In genomic region chr13:54980651-54981050, GRCh38 we compare ENCODE assay signal across 32 cellular contexts.
DNase-seq lines count a peak whose midpoint lies in the region; ATAC-seq, FAIRE-seq and TF ChIP-seq lines count a peak whose summit lies in the region.
"Had no signal": no experiment of that assay in that cellular context is flagged by ENCODE, and none has a peak within 500 bp of the region (broad histone marks: within the 10 kb centered on the region; RNA-seq: fewer than 3 reads in every experiment).

No MANE protein-coding gene starts in this region.

- H3K4me1 ChIP-seq in SJCRH30, result peaks cover 11% of the 10 kb centered on the region
- H3K4me1 ChIP-seq: colonic mucosa had no signal

- H3K9me3 ChIP-seq in SJCRH30 (replicated peaks), result no peaks in the 10 kb centered on the region
- H3K9me3 ChIP-seq: colonic mucosa, ovary had no signal

- TF ChIP-seq POLR2A in NB4 (IDR thresholded peaks at IDR 0.05; ENCODE audit: extremely low read depth, insufficient read length), result no peak
- no peak for TF ChIP-seq POLR2A in GM12891 (IDR thresholded peaks at IDR 0.05; ENCODE audit: low read depth, low read length)

- no peaks in the 10 kb centered on the region for H3K36me3 Mint-ChIP-seq in HFFc6 (ENCODE audit: low read depth)
- H3K36me3 Mint-ChIP-seq: activated naive CD4-positive, alpha-beta T cell treated with anti-CD3 and anti-CD28 coated beads, Interleukin-2, amount 50 U/mL, for 72 hours; memory B cell had no signal

- FAIRE-seq in GM12891 (lab: Jason Lieb, UNC), result no peak
- FAIRE-seq: A204.1, D721Med, GM18507, GM19239 had no signal

- no peaks in the 10 kb centered on the region; the same call in 1 of the 2 replicates for H3K27me3 Mint-ChIP-seq in HFFc6 (ENCODE audit: insufficient read depth)
- H3K27me3 Mint-ChIP-seq: activated CD4-positive, alpha-beta T cell treated with anti-CD3 and anti-CD28 coated beads, Interleukin-2, amount 10 ng/mL, durations not matched to agents 7 days and 5 days; CD4-positive, alpha-beta T cell; memory B cell had no signal

- peaks cover 34% of the 10 kb centered on the region for H3K9me3 Mint-ChIP-seq in HFFc6

- DNase-seq in SKM-1 treated with dmso at 0.1 percent for 144 hours (lab: John Stamatoyannopoulos, UW; ENCODE audit: unreplicated experiment) (peak; percentile 16), SKM-1 (lab: John Stamatoyannopoulos, UW; ENCODE audit: unreplicated experiment) (no peak), NB4 (ENCODE audit: low read depth) (peak; percentile 11), SJCRH30 (peak; percentile 4 to 61), HFFc6 (no peak), GM12891 (ENCODE audit: insufficient read length, low spot score) (no peak)
- no peak for DNase-seq in activated CD4-positive, alpha-beta T cell treated with anti-CD3 and anti-CD28 coated beads, Interleukin-2, amount 50 U/mL, for 48 hours
- DNase-seq: activated CD4-positive, alpha-beta T cell treated with anti-CD3 and anti-CD28 coated beads, Interleukin-2, amount 10 ng/mL, durations not matched to agents 7 days and 5 days; activated effector memory CD4-positive, alpha-beta T cell treated with Interleukin-2 at 50 U/mL for 16 hours; activated T-cell treated with anti-CD3 and anti-CD28 coated beads, Interleukin-2, amount 50 U/mL, for 1 hour; CD4-positive, alpha-beta T cell; colonic mucosa; effector CD4-positive, alpha-beta T cell; H7; NCI-H1048; NCI-H1694; NCI-H446; NCI-H82; ovary; PC-3; retina; Right ventricle myocardium superior; stimulated activated naive CD4-positive, alpha-beta T cell; T1000; WERI-Rb-1 had no signal

- H3K4me3 Mint-ChIP-seq in HFFc6, result no peak overlapping the region
- H3K4me3 Mint-ChIP-seq: activated CD4-positive, alpha-beta T cell treated with anti-CD3 and anti-CD28 coated beads, Interleukin-2, amount 10 ng/mL, durations not matched to agents 7 days and 5 days; CD4-positive, alpha-beta T cell; memory B cell had no signal

- H3K27ac Mint-ChIP-seq in HFFc6, result no peak overlapping the region
- H3K27ac Mint-ChIP-seq: activated CD4-positive, alpha-beta T cell treated with anti-CD3 and anti-CD28 coated beads, Interleukin-2, amount 10 ng/mL, durations not matched to agents 7 days and 5 days; CD4-positive, alpha-beta T cell; memory B cell had no signal

- H3K27ac ChIP-seq in SJCRH30, result no peak overlapping the region
- H3K27ac ChIP-seq: colonic mucosa, ovary, WERI-Rb-1 had no signal

- TF ChIP-seq CTCF in NB4 (IDR thresholded peaks at IDR 0.05; ENCODE audit: low read depth, low read length) (no peak), HFFc6 (IDR thresholded peaks at IDR 0.05) (no peak)

- H3K4me3 ChIP-seq in NB4 (ENCODE audit: low read depth, low read length) (no peak overlapping the region), SJCRH30 (no peak overlapping the region)
- H3K4me3 ChIP-seq: colonic mucosa, ovary had no signal

- H3K27me3 ChIP-seq in SJCRH30, result no peaks in the 10 kb centered on the region
- H3K27me3 ChIP-seq: colonic mucosa, ovary had no signal

- no peaks in the 10 kb centered on the region for H3K4me1 Mint-ChIP-seq in HFFc6 (ENCODE audit: low read depth)
- H3K4me1 Mint-ChIP-seq: memory B cell had no signal

- no peak for ATAC-seq in GM21367 (IDR thresholded peaks at IDR 0.05; ENCODE audit: unreplicated experiment)
- ATAC-seq: activated naive CD4-positive, alpha-beta T cell treated with anti-CD3 and anti-CD28 coated beads, Interleukin-2, amount 50 U/mL, for 72 hours; PC-3 had no signal

- H3K36me3 ChIP-seq in SJCRH30, result peaks cover 4% of the 10 kb centered on the region
- H3K36me3 ChIP-seq: colonic mucosa, ovary, WERI-Rb-1 had no signal

TF ChIP-seq in GM12891, 5 proteins besides CTCF, POLR2A, EP300 and RAD21:
- TF ChIP-seq TAF1 (IDR thresholded peaks at IDR 0.05; ENCODE audit: low read depth, low read length), result no peak
- no peak for TF ChIP-seq POU2F2 (IDR thresholded peaks at IDR 0.05; ENCODE audit: low read depth, low read length)
- no peak for TF ChIP-seq POLR2AphosphoS5 (IDR thresholded peaks at IDR 0.05; ENCODE audit: low read depth, low read length)
- TF ChIP-seq PAX5 (IDR thresholded peaks at IDR 0.05; ENCODE audit: insufficient read depth, low read length, severe bottlenecking), result no peak
- no peak for TF ChIP-seq SPI1 (IDR thresholded peaks at IDR 0.05; ENCODE audit: low read depth, low read length)

Comparison
In these comparisons a context has a peak if more than half of its experiments do, and no peak if none do; other contexts are left out.
1. DNase-seq: peak in SKM-1 treated with dmso at 0.1 percent for 144 hours (single experiment), NB4 (single experiment) and SJCRH30 (2 of 2); none in SKM-1 (single experiment), HFFc6 (single experiment), activated CD4-positive, alpha-beta T cell treated with anti-CD3 and anti-CD28 coated beads, Interleukin-2, amount 50 U/mL, for 48 hours (0 of 2) and GM12891 (single experiment).